In the genomic region with DNA sequence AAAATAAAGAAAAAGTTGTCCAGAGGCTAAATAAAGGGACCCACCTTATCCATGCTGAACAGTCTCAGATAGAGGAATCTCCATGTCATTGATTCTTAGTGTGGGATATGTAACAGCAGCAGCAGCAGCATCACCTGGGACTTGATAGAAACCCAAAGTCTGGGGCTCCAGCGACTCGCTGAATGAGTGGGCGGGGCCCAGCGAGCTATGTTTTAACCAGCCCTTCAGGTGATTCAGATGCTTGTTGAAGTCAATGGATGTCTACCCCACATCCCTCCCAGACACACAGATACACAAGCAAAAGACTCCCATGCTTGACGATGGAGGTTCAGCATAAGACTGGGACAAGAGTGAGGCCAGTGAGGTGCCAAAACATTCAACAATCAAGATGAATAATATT, we compare ENCODE assay signal across 27 cellular contexts.
"Had no signal": no experiment of that assay in that cellular context is flagged by ENCODE, and none has a peak within 500 bp of the region (broad histone marks: within the 10 kb centered on the region; RNA-seq: fewer than 3 reads in every experiment).

No MANE protein-coding gene starts in this region.

- H3K4me1 ChIP-seq: esophagus squamous epithelium, parathyroid adenoma, suprapubic skin, transverse colon, upper lobe of right lung, uterus had no signal

- H2AFZ ChIP-seq: parathyroid adenoma had no signal

- H3K36me3 Mint-ChIP-seq: mesothelial cell of epicardium; naive B cell; natural killer cell treated with Interleukin-12 subunit alpha and Interleukin-12 subunit beta and Interleukin-15 and Interleukin-18, amount 100 ng/mL, for 72 hours had no signal

- ATAC-seq: left lobe of liver; mucosa of descending colon; natural killer cell treated with Interleukin-12 subunit alpha and Interleukin-12 subunit beta and Interleukin-15 and Interleukin-18, amount 100 ng/mL, for 72 hours; sciatic nerve; stimulated activated naive CD8-positive, alpha-beta T cell treated with anti-CD3 and anti-CD28 coated beads, Interleukin-15, amount 100 ng/mL, for 72 hours; upper lobe of right lung had no signal

- H3K9me3 Mint-ChIP-seq: mesothelial cell of epicardium; naive B cell; stimulated activated naive CD8-positive, alpha-beta T cell treated with anti-CD3 and anti-CD28 coated beads, Interleukin-15, amount 100 ng/mL, for 72 hours had no signal

- H3K9me3 ChIP-seq: esophagus squamous epithelium, mucosa of descending colon, suprapubic skin, transverse colon, upper lobe of right lung, uterus had no signal

- H3K4me3 ChIP-seq: esophagus squamous epithelium, mucosa of descending colon, smooth muscle cell, suprapubic skin, transverse colon, upper lobe of right lung, uterus had no signal

- H3K9ac ChIP-seq: parathyroid adenoma had no signal

- H3K4me3 Mint-ChIP-seq: dendritic cell treated with granulocyte-macrophage colony-stimulating factor and Interleukin-4, amounts not matched to agents 40 ng/mL and 50 ng/mL, for 4 days; mesothelial cell of epicardium; naive B cell; natural killer cell treated with Interleukin-12 subunit alpha and Interleukin-12 subunit beta and Interleukin-15 and Interleukin-18, amount 100 ng/mL, for 72 hours; neural crest cell; stimulated activated naive CD8-positive, alpha-beta T cell treated with anti-CD3 and anti-CD28 coated beads, Interleukin-15, amount 100 ng/mL, for 72 hours had no signal

- H3K36me3 ChIP-seq: esophagus squamous epithelium, suprapubic skin, transverse colon, upper lobe of right lung, uterus had no signal

- H3K4me2 ChIP-seq: smooth muscle cell had no signal

- H3K27ac Mint-ChIP-seq: dendritic cell treated with granulocyte-macrophage colony-stimulating factor and Interleukin-4, amounts not matched to agents 40 ng/mL and 50 ng/mL, for 4 days; mesothelial cell of epicardium; naive B cell; natural killer cell treated with Interleukin-12 subunit alpha and Interleukin-12 subunit beta and Interleukin-15 and Interleukin-18, amount 100 ng/mL, for 72 hours; progenitor cell of endocrine pancreas; stimulated activated naive CD8-positive, alpha-beta T cell treated with anti-CD3 and anti-CD28 coated beads, Interleukin-15, amount 100 ng/mL, for 72 hours had no signal

- H3K27me3 Mint-ChIP-seq: dendritic cell treated with granulocyte-macrophage colony-stimulating factor and Interleukin-4, amounts not matched to agents 40 ng/mL and 50 ng/mL, for 4 days; naive B cell; natural killer cell treated with Interleukin-12 subunit alpha and Interleukin-12 subunit beta and Interleukin-15 and Interleukin-18, amount 100 ng/mL, for 72 hours; progenitor cell of endocrine pancreas; stimulated activated naive CD8-positive, alpha-beta T cell treated with anti-CD3 and anti-CD28 coated beads, Interleukin-15, amount 100 ng/mL, for 72 hours had no signal

- H3K27me3 ChIP-seq: esophagus squamous epithelium, suprapubic skin, transverse colon, upper lobe of right lung, uterus had no signal

- H3K27ac ChIP-seq: esophagus squamous epithelium, parathyroid adenoma, suprapubic skin, transverse colon, upper lobe of right lung, uterus had no signal

- H3K79me2 ChIP-seq: parathyroid adenoma had no signal

- DNase-seq: effector CD8-positive, alpha-beta T cell; erythroblast; esophagus squamous epithelium; hypothalamus; kidney; mesenchymal stem cell; mucosa of descending colon; naive B cell; stimulated activated CD4-positive, alpha-beta T cell treated with anti-CD3 and anti-CD28 coated beads, Interleukin-12 subunit alpha, Interleukin-12 subunit beta, amount 100 ng/mL, for 4 hours; stimulated activated CD4-positive, alpha-beta T cell treated with anti-CD3 and anti-CD28 coated beads, Interleukin-1b, Interleukin-23, amount 100 ng/mL, for 48 hours; stimulated activated CD4-positive, alpha-beta T cell treated with anti-CD3 and anti-CD28 coated beads, Interleukin-4, amount 100 ng/mL, for 1 hour; stimulated activated CD8-positive, alpha-beta memory T cell treated with anti-CD3 and anti-CD28 coated beads, Interleukin-4, amount 100 ng/mL, for 48 hours; stimulated activated naive CD4-positive, alpha-beta T cell; stimulated activated naive CD8-positive, alpha-beta T cell treated with anti-CD3 and anti-CD28 coated beads, Interleukin-15, amount 100 ng/mL, for 72 hours; transverse colon; upper lobe of right lung; uterus had no signal

- H3K4me1 Mint-ChIP-seq: mesothelial cell of epicardium; naive B cell; neural crest cell; stimulated activated naive CD8-positive, alpha-beta T cell treated with anti-CD3 and anti-CD28 coated beads, Interleukin-15, amount 100 ng/mL, for 72 hours had no signal
